Comparison of ENCODE assay signal across 9 cellular contexts in the genomic region with DNA sequence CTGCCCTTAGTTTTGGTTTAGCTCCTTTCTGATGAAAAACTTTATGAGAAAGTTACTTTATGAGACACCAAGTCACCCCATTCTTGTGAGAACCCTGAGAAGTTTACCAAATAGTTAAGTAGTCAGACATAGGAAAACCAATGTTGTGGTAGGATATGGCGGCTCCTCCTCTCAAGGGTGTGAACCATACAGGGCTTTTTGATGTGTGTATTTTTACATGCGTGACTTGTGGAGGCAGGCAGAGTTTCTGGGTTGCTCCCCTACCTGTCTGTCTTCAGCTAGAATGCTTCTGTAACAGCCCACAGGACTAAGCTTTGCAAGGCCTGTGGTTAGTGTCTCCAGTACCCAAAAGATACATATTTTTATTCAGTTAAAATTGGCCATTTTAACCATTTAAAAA.
DNase-seq lines count a peak whose midpoint lies in the region; ATAC-seq and TF ChIP-seq lines count a peak whose summit lies in the region.
"Had no signal": no experiment of that assay in that cellular context is flagged by ENCODE, and none has a peak within 500 bp of the region (broad histone marks: within the 10 kb centered on the region; RNA-seq: fewer than 3 reads in every experiment).

No MANE protein-coding gene starts in this region.

- no peak overlapping the region for H3K27ac ChIP-seq in WERI-Rb-1

- peak; percentile 81 for DNase-seq in activated effector memory CD4-positive, alpha-beta T cell treated with anti-CD3 and anti-CD28 coated beads, Interleukin-2, amount 50 U/mL, for 16 hours
- DNase-seq in stimulated activated CD4-positive, alpha-beta T cell treated with anti-CD3 and anti-CD28 coated beads, Interleukin-2, amount 100 ng/mL, for 4 hours (ENCODE audit: low read depth), result peak; percentile 47
- no peak for DNase-seq in Ammon's horn (ENCODE audit: low spot score)
- no peak for DNase-seq in SKM-1 treated with dmso at 0.1 percent for 144 hours (lab: John Stamatoyannopoulos, UW; ENCODE audit: unreplicated experiment)
- DNase-seq in WERI-Rb-1, result no peak
- DNase-seq: NCI-H187 treated with DMSO at 0.1 percent for 48 hours had no signal

- no peaks in the 10 kb centered on the region for H3K27me3 ChIP-seq in WERI-Rb-1 (ENCODE audit: insufficient read depth, low read depth, severe bottlenecking)

- H3K4me3 ChIP-seq in WERI-Rb-1 (ENCODE audit: low read depth, low read length), result no peak overlapping the region

- ATAC-seq in GM19395 (IDR thresholded peaks at IDR 0.05; ENCODE audit: unreplicated experiment), result peak; percentile 56
- peak; percentile 54 for ATAC-seq in HG03565 (IDR thresholded peaks at IDR 0.05; ENCODE audit: unreplicated experiment)
- ATAC-seq in HG03196 (IDR thresholded peaks at IDR 0.05; ENCODE audit: unreplicated experiment), result no peak

- H3K36me3 ChIP-seq in WERI-Rb-1, result peaks cover 14% of the 10 kb centered on the region

- no peak for TF ChIP-seq CTCF in WERI-Rb-1 (IDR thresholded peaks at IDR 0.05; ENCODE audit: low read depth, low read length)

- H3K9me3 ChIP-seq in WERI-Rb-1 (ENCODE audit: severe bottlenecking), result no peaks in the 10 kb centered on the region

Comparison
In these comparisons a context has a peak if more than half of its experiments do, and no peak if none do; other contexts are left out.
1. DNase-seq: peak in activated effector memory CD4-positive, alpha-beta T cell treated with anti-CD3 and anti-CD28 coated beads, Interleukin-2, amount 50 U/mL, for 16 hours (single experiment) and stimulated activated CD4-positive, alpha-beta T cell treated with anti-CD3 and anti-CD28 coated beads, Interleukin-2, amount 100 ng/mL, for 4 hours (single experiment); none in Ammon's horn (single experiment), SKM-1 treated with dmso at 0.1 percent for 144 hours (single experiment) and WERI-Rb-1 (single experiment).